Comparison of ENCODE assay signal across 23 cellular contexts in the genomic region with DNA sequence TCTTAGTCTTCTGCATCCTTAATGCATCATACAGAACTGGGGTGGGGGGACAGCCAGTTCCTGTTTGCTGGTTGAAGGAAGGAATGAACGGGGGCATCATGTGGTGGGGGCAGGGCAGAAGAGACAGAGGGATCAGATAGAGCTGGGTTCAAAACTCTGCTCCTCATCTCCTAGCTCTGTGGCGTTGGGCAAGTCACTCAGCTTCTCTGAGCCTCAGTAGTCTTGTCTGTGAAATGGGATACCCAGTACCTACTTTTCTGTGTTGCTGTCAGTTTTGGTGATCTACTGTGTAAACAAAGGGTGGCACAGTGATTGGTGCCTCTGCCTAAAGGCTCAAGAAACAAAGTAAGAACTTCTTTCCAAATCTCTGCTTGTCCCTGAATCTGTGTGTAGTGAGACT. TPM values are rescaled to one million over a fixed set of nuclear protein-coding genes. Genes with fewer than 3 reads are reported as not detected.
"Had no signal": no experiment of that assay in that cellular context is flagged by ENCODE, and none has a peak within 500 bp of the region (broad histone marks: within the 10 kb centered on the region; RNA-seq: fewer than 3 reads in every experiment).

No MANE protein-coding gene starts in this region.

- H3K9me3 ChIP-seq: thoracic aorta, transverse colon had no signal

- H3K27ac Mint-ChIP-seq: naive thymus-derived CD4-positive, alpha-beta T cell; nephron progenitor cell had no signal

- H3K4me3 Mint-ChIP-seq: naive thymus-derived CD4-positive, alpha-beta T cell; nephron progenitor cell had no signal

- H3K27ac ChIP-seq: coronary artery, esophagus muscularis mucosa, gastroesophageal sphincter, sigmoid colon, skin epidermis, stomach, thoracic aorta, transverse colon had no signal

- H3K4me1 ChIP-seq: esophagus muscularis mucosa, gastroesophageal sphincter, sigmoid colon, stomach, transverse colon had no signal

- H3K4me3 ChIP-seq: coronary artery, esophagus muscularis mucosa, gastroesophageal sphincter, sigmoid colon, skin epidermis, stomach, thoracic aorta, transverse colon had no signal

- DNase-seq: effector CD8-positive, alpha-beta T cell; foreskin fibroblast; glutamatergic neuron; left colon; mammary epithelial cell; naive thymus-derived CD4-positive, alpha-beta T cell; nephron progenitor cell; sigmoid colon; stimulated activated CD4-positive, alpha-beta T cell treated with anti-CD3 and anti-CD28 coated beads, Interleukin-2, amount 100 ng/mL, for 24 hours; stimulated activated CD4-positive, alpha-beta T cell treated with anti-CD3 and anti-CD28 coated beads, Interleukin-4, amount 100 ng/mL, for 4 hours; stimulated activated naive CD4-positive, alpha-beta T cell; stomach; transverse colon had no signal

- H3K27me3 ChIP-seq: sigmoid colon, transverse colon had no signal

- ATAC-seq: gastroesophageal sphincter; naive thymus-derived CD4-positive, alpha-beta T cell had no signal

- H3K4me1 Mint-ChIP-seq: nephron progenitor cell had no signal

- H3K36me3 ChIP-seq: esophagus muscularis mucosa, gastroesophageal sphincter, sigmoid colon, stomach, thoracic aorta, transverse colon had no signal

RNA-seq across cellular contexts. Expression of gene RHCG, which starts 36.3 kb away (rescaled TPM):
- total RNA-seq: chondrocyte; dermis microvascular lymphatic vessel endothelial cell; mononuclear cell; naive thymus-derived CD4-positive, alpha-beta T cell; osteocyte; pulmonary artery endothelial cell; sigmoid colon; thoracic aorta had no signal
- polyA plus RNA-seq: naive thymus-derived CD4-positive, alpha-beta T cell had no signal
